Comparison of ENCODE assay signal across 1 cellular context in the genomic region with DNA sequence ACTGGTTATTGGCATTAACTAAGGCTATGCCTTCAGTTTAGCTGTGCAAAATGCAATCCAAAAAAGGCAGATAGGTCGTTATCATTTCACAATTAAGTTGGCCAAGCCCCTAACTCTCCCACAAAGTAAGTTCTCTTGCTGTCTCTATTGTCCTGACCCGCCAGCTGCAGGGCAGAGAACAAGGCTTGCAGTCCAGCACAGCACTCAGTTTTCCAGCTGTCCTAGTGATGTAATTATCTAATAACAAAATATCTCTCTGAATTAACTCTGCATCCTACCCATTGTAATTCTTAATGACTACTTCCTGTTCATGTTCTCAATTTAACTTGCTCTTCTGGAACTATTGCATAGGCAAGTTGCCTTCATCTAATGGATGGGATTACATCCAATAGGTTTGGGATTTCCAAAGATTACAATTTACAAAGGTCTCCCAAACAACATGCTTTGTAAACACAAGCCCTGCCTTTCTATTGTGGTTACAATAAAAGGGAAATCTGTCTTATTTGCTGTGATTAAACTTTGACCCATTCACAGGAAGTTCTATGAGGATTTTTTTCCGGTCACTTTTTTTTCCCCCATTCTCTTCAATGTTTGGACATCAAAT.
TF ChIP-seq lines count a peak whose summit lies in the region.

No MANE protein-coding gene starts in this region.

TF ChIP-seq in SK-N-SH treated with all-trans-retinoic acid at 6 μM for 48 hours, 23 proteins besides CTCF, POLR2A, EP300 and RAD21 (continued from another document):
- TF ChIP-seq TSHZ2 (CRISPR knock-in tag; IDR thresholded peaks at IDR 0.05) (peak; percentile 96; the same call in 1 of the 2 replicates), PATZ1 (CRISPR knock-in tag; IDR thresholded peaks at IDR 0.05; ENCODE audit: borderline replicate concordance) (no peak), RARB (CRISPR knock-in tag; IDR thresholded peaks at IDR 0.05) (no peak), ISL1 (CRISPR knock-in tag; IDR thresholded peaks at IDR 0.05) (peak; percentile 67), PPARA (CRISPR knock-in tag; IDR thresholded peaks at IDR 0.05; ENCODE audit: borderline replicate concordance) (no peak), ZFP3 (CRISPR knock-in tag; IDR thresholded peaks at IDR 0.05) (no peak), GLIS3 (CRISPR knock-in tag; IDR thresholded peaks at IDR 0.05) (no peak), SNAI2 (CRISPR knock-in tag; IDR thresholded peaks at IDR 0.05) (peak; percentile 90; the same call in 1 of the 2 replicates)
TF ChIP-seq in SK-N-SH treated with all-trans-retinoic acid at 6 μM for 48 hours: peak in this region for 6.
